In the genomic region with DNA sequence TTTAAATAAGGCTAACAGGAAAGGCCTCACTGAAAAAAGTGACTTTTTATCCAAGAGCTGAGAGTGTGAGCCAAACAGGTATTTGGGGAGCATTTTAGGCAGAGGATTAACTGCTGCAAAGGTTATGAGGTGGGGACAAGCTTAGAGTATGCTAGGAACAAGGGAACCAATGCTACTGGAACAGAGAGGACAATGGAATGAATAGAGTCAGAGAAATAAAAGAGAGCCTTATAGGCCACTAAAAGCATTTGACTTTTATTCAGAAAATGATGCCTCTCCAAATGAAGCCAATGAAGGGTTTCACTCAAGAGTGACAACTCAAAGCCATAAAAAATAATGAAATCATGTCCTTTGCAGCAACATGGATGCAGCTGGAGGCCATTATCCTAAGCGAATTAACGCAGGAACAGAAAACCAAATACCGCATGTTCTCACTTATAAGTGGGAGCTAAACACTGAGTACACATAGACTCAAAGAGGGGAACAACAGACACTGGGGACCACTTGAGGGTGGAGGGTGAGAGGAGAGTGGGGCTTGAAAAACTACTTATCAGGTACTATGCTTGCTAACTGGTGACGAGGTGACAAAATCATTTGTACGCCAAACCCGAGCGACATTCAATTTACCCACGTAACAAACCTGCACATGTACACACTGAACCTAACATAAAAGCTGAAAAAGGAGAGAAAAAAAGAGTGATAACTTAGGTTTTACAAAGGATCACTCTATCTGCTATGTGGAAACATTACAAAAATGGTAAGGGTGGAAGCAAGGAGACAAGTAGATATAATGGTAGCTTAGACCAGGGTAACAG, we compare ENCODE assay signal across 1 cellular context.
TF ChIP-seq lines count a peak whose summit lies in the region.

No MANE protein-coding gene starts in this region.

TF ChIP-seq in WTC11, 78 proteins besides CTCF, POLR2A, EP300 and RAD21 (continued from another document):
- TF ChIP-seq, protein P1, sequence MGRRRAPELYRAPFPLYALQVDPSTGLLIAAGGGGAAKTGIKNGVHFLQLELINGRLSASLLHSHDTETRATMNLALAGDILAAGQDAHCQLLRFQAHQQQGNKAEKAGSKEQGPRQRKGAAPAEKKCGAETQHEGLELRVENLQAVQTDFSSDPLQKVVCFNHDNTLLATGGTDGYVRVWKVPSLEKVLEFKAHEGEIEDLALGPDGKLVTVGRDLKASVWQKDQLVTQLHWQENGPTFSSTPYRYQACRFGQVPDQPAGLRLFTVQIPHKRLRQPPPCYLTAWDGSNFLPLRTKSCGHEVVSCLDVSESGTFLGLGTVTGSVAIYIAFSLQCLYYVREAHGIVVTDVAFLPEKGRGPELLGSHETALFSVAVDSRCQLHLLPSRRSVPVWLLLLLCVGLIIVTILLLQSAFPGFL (CRISPR knock-in tag; IDR thresholded peaks at IDR 0.05; ENCODE audit: borderline replicate concordance), result no peak
- no peak for TF ChIP-seq HMGA2 (CRISPR knock-in tag; IDR thresholded peaks at IDR 0.05)
- TF ChIP-seq ESRRA (CRISPR knock-in tag; IDR thresholded peaks at IDR 0.05; ENCODE audit: borderline replicate concordance), result no peak
- TF ChIP-seq SP1 (CRISPR knock-in tag; conservative IDR thresholded peaks at IDR 0.05), result no peak
TF ChIP-seq in WTC11: peak in this region for 0.
